Comparison of ENCODE assay signal across 16 cellular contexts in genomic region chr6:7000825-7001777, GRCh38.
DNase-seq lines count a peak whose midpoint lies in the region; ATAC-seq and TF ChIP-seq lines count a peak whose summit lies in the region.
"Had no signal": no experiment of that assay in that cellular context is flagged by ENCODE, and none has a peak within 500 bp of the region (broad histone marks: within the 10 kb centered on the region; RNA-seq: fewer than 3 reads in every experiment).

No MANE protein-coding gene starts in this region.

- peaks cover 4% of the 10 kb centered on the region for H3K4me1 ChIP-seq in left ventricle myocardium inferior
- no peaks in the 10 kb centered on the region for H3K4me1 ChIP-seq in PC-3 (ENCODE audit: insufficient read depth, low read length)
- peaks cover 13 to 18% of the 10 kb centered on the region in 2 donors for H3K4me1 ChIP-seq in thyroid gland
- H3K4me1 ChIP-seq in OCI-LY7 (ENCODE audit: insufficient read depth, low read length, poor library complexity, severe bottlenecking), result no peaks in the 10 kb centered on the region

- H3K36me3 ChIP-seq in left ventricle myocardium inferior, result no peaks in the 10 kb centered on the region
- H3K36me3 ChIP-seq in PC-3 (ENCODE audit: low read depth, low read length), result no peaks in the 10 kb centered on the region
- no peaks in the 10 kb centered on the region for H3K36me3 ChIP-seq in thyroid gland
- H3K36me3 ChIP-seq in OCI-LY7 (ENCODE audit: insufficient read depth, low read length), result no peaks in the 10 kb centered on the region

- WGBS in thyroid gland, 2 donors, result 86 to 87% methylated on average over 3 of the region's 3 CpGs

- BruUV-seq in PC-3 (replicated peaks; lab: Mats Ljungman, UMichigan), result no TSS peak
- no TSS peak for BruUV-seq in OCI-LY7 (replicated peaks; lab: Mats Ljungman, UMichigan)

- H2AFZ ChIP-seq in PC-3 (ENCODE audit: low read length) (0 out of 2 replicates have a peak overlapping the region, but pooled peaks have one; percentile 37), OCI-LY7 (ENCODE audit: low read length) (no peak overlapping the region)

- intact Hi-C loops in left ventricle myocardium inferior (cut with micrococcal nuclease) (no loop called here), Right ventricle myocardium superior (cut with DNase I) (no loop called here), PC-3 (cut with micrococcal nuclease) (no loop called here), thyroid gland (cut with DNase I) (no loop called here), OCI-LY7 (cut with micrococcal nuclease; ENCODE audit: unreplicated experiment) (no loop called here)

- H3K9me3 ChIP-seq in left ventricle myocardium inferior (replicated peaks) (no peaks in the 10 kb centered on the region), PC-3 (ENCODE audit: low read length) (no peaks in the 10 kb centered on the region), thyroid gland (no peaks in the 10 kb centered on the region), OCI-LY7 (ENCODE audit: low read length) (no peaks in the 10 kb centered on the region)

- H3K4me2 ChIP-seq in PC-3 (ENCODE audit: low read length), result no peak overlapping the region
- no peak overlapping the region for H3K4me2 ChIP-seq in OCI-LY7 (ENCODE audit: low read length)

- TF ChIP-seq CTCF in left ventricle myocardium inferior (IDR thresholded peaks at IDR 0.05; ENCODE audit: borderline replicate concordance), result peak; percentile 12
- TF ChIP-seq CTCF in PC-3 (conservative IDR thresholded peaks at IDR 0.05; ENCODE audit: low read depth, low read length), result no peak
- TF ChIP-seq CTCF in thyroid gland (IDR thresholded peaks at IDR 0.05), result peak in 2 of 6 experiments; percentile 22 to 32
- TF ChIP-seq CTCF in OCI-LY7 (conservative IDR thresholded peaks at IDR 0.05; ENCODE audit: low read length), result no peak

- POLR2A ChIA-PET in PC-3 (lab: Charles Lee; ENCODE audit: unreplicated experiment) (no interaction called here), OCI-LY7 (lab: Charles Lee) (no interaction called here)

- ATAC-seq in Right ventricle myocardium superior (ENCODE audit: poor library complexity) (no peak), PC-3 (no peak), esophagus mucosa (peak; percentile 50), GM21390 (IDR thresholded peaks at IDR 0.05; ENCODE audit: unreplicated experiment) (no peak), HG03039 (IDR thresholded peaks at IDR 0.05; ENCODE audit: unreplicated experiment) (no peak)
- ATAC-seq: Right ventricle myocardium inferior had no signal

- CTCF ChIA-PET in PC-3 (lab: Charles Lee) (no interaction called here), OCI-LY7 (lab: Charles Lee; ENCODE audit: unreplicated experiment) (no interaction called here)

- no peak for TF ChIP-seq POLR2A in thyroid gland (IDR thresholded peaks at IDR 0.05)

- DNase-seq in left ventricle myocardium inferior (no peak), Right ventricle myocardium superior (no peak), PC-3 (peak; percentile 44), thyroid gland (no peak), OCI-LY7 (ENCODE audit: low spot score) (no peak)
- DNase-seq: KG1, NCI-H1048, NCI-H1436, NCI-H187 treated with DMSO at 0.1 percent for 48 hours, NCI-H345, NCI-H524, NCI-H82 had no signal

- no peak overlapping the region for H3K9ac ChIP-seq in PC-3 (ENCODE audit: low read length)

- no peaks in the 10 kb centered on the region for H3F3A ChIP-seq in PC-3 (ENCODE audit: low read length, unreplicated experiment)

- no peaks in the 10 kb centered on the region for H3K9me2 ChIP-seq in PC-3 (replicated peaks; ENCODE audit: low read length)
- no peaks in the 10 kb centered on the region for H3K9me2 ChIP-seq in OCI-LY7 (ENCODE audit: insufficient read depth, low read length)

- no peaks in the 10 kb centered on the region for H3K27me3 ChIP-seq in left ventricle myocardium inferior (ENCODE audit: low read depth)
- H3K27me3 ChIP-seq in PC-3 (ENCODE audit: low read length), result no peaks in the 10 kb centered on the region
- no peaks in the 10 kb centered on the region for H3K27me3 ChIP-seq in thyroid gland

- H3K27ac ChIP-seq in left ventricle myocardium inferior (replicated peaks) (no peak overlapping the region), PC-3 (ENCODE audit: low read length) (no peak overlapping the region), thyroid gland (peak overlapping the region in 1 of 3 donors; percentile 34), OCI-LY7 (ENCODE audit: low read depth, low read length, poor library complexity, severe bottlenecking) (no peak overlapping the region)

- H3K4me3 ChIP-seq in left ventricle myocardium inferior (no peak overlapping the region), PC-3 (ENCODE audit: low read length) (no peak overlapping the region), thyroid gland (replicated peaks in 1 of 3) (no peak overlapping the region), OCI-LY7 (ENCODE audit: low read depth, low read length, poor library complexity, severe bottlenecking) (no peak overlapping the region)

- H4K20me1 ChIP-seq in PC-3 (ENCODE audit: low read length), result no peaks in the 10 kb centered on the region
- no peaks in the 10 kb centered on the region for H4K20me1 ChIP-seq in OCI-LY7 (ENCODE audit: insufficient read depth, low read length)

- H3K79me2 ChIP-seq in PC-3 (ENCODE audit: low read length) (no peaks in the 10 kb centered on the region), OCI-LY7 (ENCODE audit: insufficient read depth, low read depth, low read length) (no peaks in the 10 kb centered on the region)
